1 cellular context compared by ENCODE assay signal in the genomic region with DNA sequence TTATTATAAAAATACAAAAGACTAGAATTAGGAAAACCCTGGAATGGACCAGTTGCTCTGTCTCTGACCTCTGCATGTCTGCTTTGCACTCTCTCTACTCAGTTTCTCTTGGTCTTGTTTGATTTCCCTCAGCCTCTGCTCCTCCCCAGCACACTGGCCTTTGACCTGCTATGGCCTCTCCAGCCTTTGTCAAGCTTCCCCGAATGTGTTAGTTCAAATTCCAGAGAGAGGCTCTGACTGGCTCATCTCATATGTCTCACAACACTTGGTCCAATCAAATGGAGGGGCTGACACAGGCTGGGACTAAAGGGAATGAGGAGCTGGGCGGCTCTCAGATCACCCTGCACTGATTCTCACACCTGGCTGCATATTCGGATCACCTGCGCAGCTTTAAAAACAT.
TF ChIP-seq lines count a peak whose summit lies in the region.

No MANE protein-coding gene starts in this region.

TF ChIP-seq in HepG2, 621 proteins besides CTCF, POLR2A, EP300 and RAD21 (continued from another document and continues in another):
- TF ChIP-seq ZBTB43 (CRISPR knock-in tag; conservative IDR thresholded peaks at IDR 0.05) (no peak), ZNF891 (CRISPR knock-in tag; IDR thresholded peaks at IDR 0.05) (no peak), SP2 (CRISPR knock-in tag; IDR thresholded peaks at IDR 0.05) (peak; percentile 79), SAP130 (CRISPR knock-in tag; IDR thresholded peaks at IDR 0.05; ENCODE audit: low read depth) (peak; percentile 57), ASH2L (IDR thresholded peaks at IDR 0.05; ENCODE audit: insufficient read length, low read depth, low read length) (peak; percentile 29), ZSCAN30 (CRISPR knock-in tag; IDR thresholded peaks at IDR 0.05) (no peak), KLF13 (CRISPR knock-in tag; IDR thresholded peaks at IDR 0.05) (no peak), NONO (IDR thresholded peaks at IDR 0.05) (no peak), NONO (CRISPR knock-in tag; conservative IDR thresholded peaks at IDR 0.05) (0 out of 2 replicates have a peak, but pooled peaks have one; percentile 31), ZNF816 (CRISPR knock-in tag; IDR thresholded peaks at IDR 0.05; ENCODE audit: borderline replicate concordance) (no peak), CHCHD3 (CRISPR knock-in tag; IDR thresholded peaks at IDR 0.05) (no peak), POLR2G (IDR thresholded peaks at IDR 0.05; ENCODE audit: low read depth, low read length) (no peak), RBFOX2 (IDR thresholded peaks at IDR 0.05; ENCODE audit: low read depth, low read length) (no peak), AGO2 (optimal IDR thresholded peaks at IDR 0.05; ENCODE audit: low read depth, low read length) (no peak), MEF2D (CRISPR knock-in tag; IDR thresholded peaks at IDR 0.05) (no peak), ZNF567 (CRISPR knock-in tag; IDR thresholded peaks at IDR 0.05; ENCODE audit: borderline replicate concordance) (no peak), E2F2 (CRISPR knock-in tag; IDR thresholded peaks at IDR 0.05; ENCODE audit: borderline replicate concordance) (no peak), ZNF605 (CRISPR knock-in tag; IDR thresholded peaks at IDR 0.05) (0 out of 2 replicates have a peak, but pooled peaks have one; percentile 41), ZNF441 (CRISPR knock-in tag; IDR thresholded peaks at IDR 0.05; ENCODE audit: borderline replicate concordance) (no peak; the same call in 1 of the 2 replicates), JUNB (CRISPR knock-in tag; IDR thresholded peaks at IDR 0.05; ENCODE audit: borderline replicate concordance) (no peak), ZNF878 (CRISPR knock-in tag; IDR thresholded peaks at IDR 0.05) (no peak), ZNF557 (CRISPR knock-in tag; IDR thresholded peaks at IDR 0.05) (no peak), HMG20A (CRISPR knock-in tag; IDR thresholded peaks at IDR 0.05; ENCODE audit: borderline replicate concordance) (peak; percentile 70), TFDP1 (CRISPR knock-in tag; IDR thresholded peaks at IDR 0.05; ENCODE audit: borderline replicate concordance) (no peak), ZNF574 (CRISPR knock-in tag; IDR thresholded peaks at IDR 0.05) (0 out of 2 replicates have a peak, but pooled peaks have one; percentile 37), XRCC5 (optimal IDR thresholded peaks at IDR 0.05; ENCODE audit: low read length) (no peak), MLLT10 (CRISPR knock-in tag; IDR thresholded peaks at IDR 0.05) (no peak), ONECUT2 (CRISPR knock-in tag; IDR thresholded peaks at IDR 0.05) (no peak), ZNF460 (CRISPR knock-in tag; IDR thresholded peaks at IDR 0.05; ENCODE audit: borderline replicate concordance) (no peak), ZNF264 (CRISPR knock-in tag; IDR thresholded peaks at IDR 0.05) (no peak), ZNF562 (CRISPR knock-in tag; IDR thresholded peaks at IDR 0.05; ENCODE audit: borderline replicate concordance) (no peak), GATA4 (IDR thresholded peaks at IDR 0.05; ENCODE audit: borderline replicate concordance, low read depth) (no peak), KAT7 (CRISPR knock-in tag; IDR thresholded peaks at IDR 0.05; ENCODE audit: borderline replicate concordance) (no peak), YEATS4 (CRISPR knock-in tag; IDR thresholded peaks at IDR 0.05; ENCODE audit: borderline replicate concordance) (no peak), FOXP1 (IDR thresholded peaks at IDR 0.05) (no peak), FOXP1 (CRISPR knock-in tag; IDR thresholded peaks at IDR 0.05) (peak; percentile 52), ZNF484 (CRISPR knock-in tag; IDR thresholded peaks at IDR 0.05; ENCODE audit: borderline replicate concordance, low read depth) (no peak), POLR2AphosphoS5 (IDR thresholded peaks at IDR 0.05; ENCODE audit: low read depth, low read length) (no peak), NFYC (CRISPR knock-in tag; IDR thresholded peaks at IDR 0.05) (peak; percentile 87), ZNF296 (CRISPR knock-in tag; conservative IDR thresholded peaks at IDR 0.05) (no peak), BORCS8-MEF2B (CRISPR knock-in tag; IDR thresholded peaks at IDR 0.05) (peak; percentile 34; the same call in 1 of the 2 replicates), FOXC1 (CRISPR knock-in tag; IDR thresholded peaks at IDR 0.05; ENCODE audit: borderline replicate concordance) (no peak), KAT2B (IDR thresholded peaks at IDR 0.05; ENCODE audit: borderline replicate concordance, low read depth, low read length) (no peak), THAP11 (CRISPR knock-in tag; IDR thresholded peaks at IDR 0.05) (0 out of 2 replicates have a peak, but pooled peaks have one; percentile 20)
- TF ChIP-seq, protein P1, sequence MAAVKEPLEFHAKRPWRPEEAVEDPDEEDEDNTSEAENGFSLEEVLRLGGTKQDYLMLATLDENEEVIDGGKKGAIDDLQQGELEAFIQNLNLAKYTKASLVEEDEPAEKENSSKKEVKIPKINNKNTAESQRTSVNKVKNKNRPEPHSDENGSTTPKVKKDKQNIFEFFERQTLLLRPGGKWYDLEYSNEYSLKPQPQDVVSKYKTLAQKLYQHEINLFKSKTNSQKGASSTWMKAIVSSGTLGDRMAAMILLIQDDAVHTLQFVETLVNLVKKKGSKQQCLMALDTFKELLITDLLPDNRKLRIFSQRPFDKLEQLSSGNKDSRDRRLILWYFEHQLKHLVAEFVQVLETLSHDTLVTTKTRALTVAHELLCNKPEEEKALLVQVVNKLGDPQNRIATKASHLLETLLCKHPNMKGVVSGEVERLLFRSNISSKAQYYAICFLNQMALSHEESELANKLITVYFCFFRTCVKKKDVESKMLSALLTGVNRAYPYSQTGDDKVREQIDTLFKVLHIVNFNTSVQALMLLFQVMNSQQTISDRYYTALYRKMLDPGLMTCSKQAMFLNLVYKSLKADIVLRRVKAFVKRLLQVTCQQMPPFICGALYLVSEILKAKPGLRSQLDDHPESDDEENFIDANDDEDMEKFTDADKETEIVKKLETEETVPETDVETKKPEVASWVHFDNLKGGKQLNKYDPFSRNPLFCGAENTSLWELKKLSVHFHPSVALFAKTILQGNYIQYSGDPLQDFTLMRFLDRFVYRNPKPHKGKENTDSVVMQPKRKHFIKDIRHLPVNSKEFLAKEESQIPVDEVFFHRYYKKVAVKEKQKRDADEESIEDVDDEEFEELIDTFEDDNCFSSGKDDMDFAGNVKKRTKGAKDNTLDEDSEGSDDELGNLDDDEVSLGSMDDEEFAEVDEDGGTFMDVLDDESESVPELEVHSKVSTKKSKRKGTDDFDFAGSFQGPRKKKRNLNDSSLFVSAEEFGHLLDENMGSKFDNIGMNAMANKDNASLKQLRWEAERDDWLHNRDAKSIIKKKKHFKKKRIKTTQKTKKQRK (IDR thresholded peaks at IDR 0.05; ENCODE audit: low read length), result no peak
- TF ChIP-seq, protein P2, sequence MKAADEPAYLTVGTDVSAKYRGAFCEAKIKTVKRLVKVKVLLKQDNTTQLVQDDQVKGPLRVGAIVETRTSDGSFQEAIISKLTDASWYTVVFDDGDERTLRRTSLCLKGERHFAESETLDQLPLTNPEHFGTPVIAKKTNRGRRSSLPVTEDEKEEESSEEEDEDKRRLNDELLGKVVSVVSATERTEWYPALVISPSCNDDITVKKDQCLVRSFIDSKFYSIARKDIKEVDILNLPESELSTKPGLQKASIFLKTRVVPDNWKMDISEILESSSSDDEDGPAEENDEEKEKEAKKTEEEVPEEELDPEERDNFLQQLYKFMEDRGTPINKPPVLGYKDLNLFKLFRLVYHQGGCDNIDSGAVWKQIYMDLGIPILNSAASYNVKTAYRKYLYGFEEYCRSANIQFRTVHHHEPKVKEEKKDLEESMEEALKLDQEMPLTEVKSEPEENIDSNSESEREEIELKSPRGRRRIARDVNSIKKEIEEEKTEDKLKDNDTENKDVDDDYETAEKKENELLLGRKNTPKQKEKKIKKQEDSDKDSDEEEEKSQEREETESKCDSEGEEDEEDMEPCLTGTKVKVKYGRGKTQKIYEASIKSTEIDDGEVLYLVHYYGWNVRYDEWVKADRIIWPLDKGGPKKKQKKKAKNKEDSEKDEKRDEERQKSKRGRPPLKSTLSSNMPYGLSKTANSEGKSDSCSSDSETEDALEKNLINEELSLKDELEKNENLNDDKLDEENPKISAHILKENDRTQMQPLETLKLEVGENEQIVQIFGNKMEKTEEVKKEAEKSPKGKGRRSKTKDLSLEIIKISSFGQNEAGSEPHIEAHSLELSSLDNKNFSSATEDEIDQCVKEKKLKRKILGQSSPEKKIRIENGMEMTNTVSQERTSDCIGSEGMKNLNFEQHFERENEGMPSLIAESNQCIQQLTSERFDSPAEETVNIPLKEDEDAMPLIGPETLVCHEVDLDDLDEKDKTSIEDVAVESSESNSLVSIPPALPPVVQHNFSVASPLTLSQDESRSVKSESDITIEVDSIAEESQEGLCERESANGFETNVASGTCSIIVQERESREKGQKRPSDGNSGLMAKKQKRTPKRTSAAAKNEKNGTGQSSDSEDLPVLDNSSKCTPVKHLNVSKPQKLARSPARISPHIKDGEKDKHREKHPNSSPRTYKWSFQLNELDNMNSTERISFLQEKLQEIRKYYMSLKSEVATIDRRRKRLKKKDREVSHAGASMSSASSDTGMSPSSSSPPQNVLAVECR (CRISPR knock-in tag; IDR thresholded peaks at IDR 0.05; ENCODE audit: borderline replicate concordance), result peak; percentile 51; the same call in 1 of the 2 replicates
- TF ChIP-seq, protein P3, sequence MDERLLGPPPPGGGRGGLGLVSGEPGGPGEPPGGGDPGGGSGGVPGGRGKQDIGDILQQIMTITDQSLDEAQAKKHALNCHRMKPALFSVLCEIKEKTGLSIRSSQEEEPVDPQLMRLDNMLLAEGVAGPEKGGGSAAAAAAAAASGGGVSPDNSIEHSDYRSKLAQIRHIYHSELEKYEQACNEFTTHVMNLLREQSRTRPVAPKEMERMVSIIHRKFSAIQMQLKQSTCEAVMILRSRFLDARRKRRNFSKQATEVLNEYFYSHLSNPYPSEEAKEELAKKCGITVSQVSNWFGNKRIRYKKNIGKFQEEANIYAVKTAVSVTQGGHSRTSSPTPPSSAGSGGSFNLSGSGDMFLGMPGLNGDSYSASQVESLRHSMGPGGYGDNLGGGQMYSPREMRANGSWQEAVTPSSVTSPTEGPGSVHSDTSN (CRISPR knock-in tag; IDR thresholded peaks at IDR 0.05), result peak; percentile 65
- TF ChIP-seq, protein P4, sequence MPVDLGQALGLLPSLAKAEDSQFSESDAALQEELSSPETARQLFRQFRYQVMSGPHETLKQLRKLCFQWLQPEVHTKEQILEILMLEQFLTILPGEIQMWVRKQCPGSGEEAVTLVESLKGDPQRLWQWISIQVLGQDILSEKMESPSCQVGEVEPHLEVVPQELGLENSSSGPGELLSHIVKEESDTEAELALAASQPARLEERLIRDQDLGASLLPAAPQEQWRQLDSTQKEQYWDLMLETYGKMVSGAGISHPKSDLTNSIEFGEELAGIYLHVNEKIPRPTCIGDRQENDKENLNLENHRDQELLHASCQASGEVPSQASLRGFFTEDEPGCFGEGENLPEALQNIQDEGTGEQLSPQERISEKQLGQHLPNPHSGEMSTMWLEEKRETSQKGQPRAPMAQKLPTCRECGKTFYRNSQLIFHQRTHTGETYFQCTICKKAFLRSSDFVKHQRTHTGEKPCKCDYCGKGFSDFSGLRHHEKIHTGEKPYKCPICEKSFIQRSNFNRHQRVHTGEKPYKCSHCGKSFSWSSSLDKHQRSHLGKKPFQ (CRISPR knock-in tag; IDR thresholded peaks at IDR 0.05; ENCODE audit: insufficient replicate concordance), result no peak
